Comparison of ENCODE assay signal across 3 cellular contexts in the genomic region with DNA sequence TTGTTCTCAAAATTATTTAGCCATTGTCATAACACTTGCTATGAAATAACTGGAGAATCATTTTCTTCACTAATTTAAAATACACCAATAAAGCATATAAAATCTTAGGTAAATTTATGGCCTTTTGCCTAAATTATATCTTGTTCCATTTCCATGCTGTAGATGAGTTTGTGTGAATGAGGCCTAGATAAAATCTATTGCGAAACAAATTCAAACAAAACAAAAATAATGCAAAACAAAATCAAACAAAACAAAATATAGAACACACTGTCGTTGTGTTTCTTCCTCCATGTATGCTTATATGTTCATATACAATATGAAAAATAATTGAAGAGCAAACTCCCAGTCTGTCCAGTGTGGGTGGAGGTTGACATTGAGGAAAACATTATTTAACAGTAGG.
TF ChIP-seq lines count a peak whose summit lies in the region.

No MANE protein-coding gene starts in this region.

TF ChIP-seq in HepG2, 621 proteins besides CTCF, POLR2A, EP300 and RAD21:
- TF ChIP-seq ETS1 (CRISPR knock-in tag; IDR thresholded peaks at IDR 0.05): no peak
- no peak for TF ChIP-seq STAG1 (CRISPR knock-in tag; IDR thresholded peaks at IDR 0.05)
- TF ChIP-seq MIER3 (CRISPR knock-in tag; IDR thresholded peaks at IDR 0.05; ENCODE audit: borderline replicate concordance): no peak
- no peak for TF ChIP-seq NR1H2 (CRISPR knock-in tag; IDR thresholded peaks at IDR 0.05; ENCODE audit: borderline replicate concordance, low read depth)
- TF ChIP-seq CEBPB (IDR thresholded peaks at IDR 0.05; ENCODE audit: borderline replicate concordance, low read depth, low read length): peak; percentile 46; the same call in 1 of the 2 replicates

TF ChIP-seq in IMR-90, 13 proteins besides CTCF, POLR2A, EP300 and RAD21:
- TF ChIP-seq NFE2L2 (IDR thresholded peaks at IDR 0.05; ENCODE audit: low read depth, low read length) (no peak), CEBPB (IDR thresholded peaks at IDR 0.05; ENCODE audit: low read depth, low read length) (peak; percentile 41)
TF ChIP-seq in IMR-90: peak in this region for 1.

TF ChIP-seq in H1, 55 proteins besides CTCF, POLR2A, EP300 and RAD21:
- TF ChIP-seq CEBPB (IDR thresholded peaks at IDR 0.05; ENCODE audit: low read depth, low read length) (peak; percentile 63; the same call in 1 of the 2 replicates), SRF (IDR thresholded peaks at IDR 0.05; ENCODE audit: low read depth, low read length) (no peak)
